35 cellular contexts compared by ENCODE assay signal in the genomic region with DNA sequence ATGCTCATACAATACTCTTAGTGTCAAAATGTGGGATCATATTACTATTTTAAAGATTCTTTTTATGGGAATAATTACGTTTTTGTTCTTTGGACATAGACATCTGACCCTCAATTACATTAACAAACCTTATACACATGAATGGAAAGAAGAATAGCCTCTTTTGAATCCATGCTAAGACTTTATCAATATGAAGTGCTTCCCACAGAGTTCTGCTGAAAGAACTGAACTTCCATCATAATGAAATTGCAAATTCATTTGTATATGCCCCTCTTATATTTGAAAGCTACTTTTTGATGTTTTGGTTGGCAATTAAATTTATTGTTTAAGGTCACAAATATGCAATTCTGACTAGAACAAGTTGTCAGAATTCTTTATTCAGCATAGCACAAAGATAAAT.
"Had no signal": no experiment of that assay in that cellular context is flagged by ENCODE, and none has a peak within 500 bp of the region (broad histone marks: within the 10 kb centered on the region; RNA-seq: fewer than 3 reads in every experiment).

No MANE protein-coding gene starts in this region.

- ATAC-seq: activated CD8-positive, alpha-beta T cell treated with anti-CD3 and anti-CD28 coated beads for 36 hours; activated T-cell treated with anti-CD3 and anti-CD28 coated beads, Interleukin-2, amount 50 U/mL, for 72 hours; activated T-helper 17 cell treated with anti-CD3 and anti-CD28 coated beads, Interleukin-2, amount 50 U/mL, for 72 hours; PC-3 had no signal

- H3K4me1 ChIP-seq: colonic mucosa, Peyer's patch had no signal

- H3K4me1 Mint-ChIP-seq: activated CD4-positive, alpha-beta T cell treated with anti-CD3 and anti-CD28 coated beads, Interleukin-2, amount 10 ng/mL, durations not matched to agents 24 days and 14 days; activated naive CD8-positive, alpha-beta T cell treated with anti-CD3 and anti-CD28 coated beads for 36 hours; activated T-helper 17 cell treated with anti-CD3 and anti-CD28 coated beads, Interleukin-2, amount 50 U/mL, for 72 hours had no signal

- H3K27me3 ChIP-seq: ascending aorta, cardiac muscle cell, colonic mucosa, MG63, Peyer's patch had no signal

- H3K27me3 Mint-ChIP-seq: activated CD4-positive, alpha-beta T cell treated with anti-CD3 and anti-CD28 coated beads, Interleukin-2, amount 10 ng/mL, durations not matched to agents 24 days and 14 days; activated CD8-positive, alpha-beta T cell treated with anti-CD3 and anti-CD28 coated beads for 36 hours; activated naive CD8-positive, alpha-beta T cell treated with anti-CD3 and anti-CD28 coated beads for 36 hours; activated T-helper 17 cell treated with anti-CD3 and anti-CD28 coated beads, Interleukin-2, amount 50 U/mL, for 72 hours; central memory CD8-positive, alpha-beta T cell had no signal

- H3K27ac ChIP-seq: ascending aorta, cardiac muscle cell, colonic mucosa, Peyer's patch, WERI-Rb-1 had no signal

- H3K4me3 ChIP-seq: ascending aorta, cardiac muscle cell, colonic mucosa, MG63, Peyer's patch had no signal

- H3K9me3 ChIP-seq: ascending aorta, colonic mucosa, MG63, Peyer's patch had no signal

- H3K9me3 Mint-ChIP-seq: activated CD4-positive, alpha-beta T cell treated with anti-CD3 and anti-CD28 coated beads, Interleukin-2, amount 10 ng/mL, durations not matched to agents 24 days and 14 days; activated CD8-positive, alpha-beta T cell treated with anti-CD3 and anti-CD28 coated beads for 36 hours; activated naive CD8-positive, alpha-beta T cell treated with anti-CD3 and anti-CD28 coated beads for 36 hours; activated T-cell treated with anti-CD3 and anti-CD28 coated beads, Interleukin-2, amount 50 U/mL, for 72 hours; activated T-helper 17 cell treated with anti-CD3 and anti-CD28 coated beads, Interleukin-2, amount 50 U/mL, for 72 hours; central memory CD8-positive, alpha-beta T cell had no signal

- DNase-seq: activated CD4-positive, alpha-beta T cell treated with anti-CD3 and anti-CD28 coated beads, Interleukin-2, amount 10 ng/mL, durations not matched to agents 24 days and 14 days; activated CD4-positive, alpha-beta T cell treated with anti-CD3 and anti-CD28 coated beads, Interleukin-2, amount 50 U/mL, for 4 hours; activated CD8-positive, alpha-beta T cell treated with anti-CD3 and anti-CD28 coated beads for 36 hours; activated effector memory CD4-positive, alpha-beta T cell treated with anti-CD3 and anti-CD28 coated beads, Interleukin-2, amount 50 U/mL, for 16 hours; activated naive CD4-positive, alpha-beta T cell; activated naive CD4-positive, alpha-beta T cell treated with anti-CD3 and anti-CD28 coated beads, Interleukin-2, amount 50 U/mL, for 16 hours; activated naive CD8-positive, alpha-beta T cell treated with anti-CD3 and anti-CD28 coated beads for 36 hours; activated T-cell treated with anti-CD3 and anti-CD28 coated beads, Interleukin-2, amount 50 U/mL, for 1 hour; activated T-cell treated with anti-CD3 and anti-CD28 coated beads, Interleukin-2, amount 50 U/mL, for 72 hours; amniotic stem cell; colonic mucosa; Kasumi-1; MG63; MV-4-11; NCI-H1092; NCI-H1436 treated with DMSO at 0.1 percent for 48 hours; NCI-H1694 treated with DMSO at 0.1 percent for 48 hours; NCI-H2029; NCI-H226; NCI-H446 treated with DMSO at 0.1 percent for 48 hours; NCI-H524 treated with DMSO at 0.1 percent for 48 hours; NCI-H748 treated with DMSO at 0.1 percent for 48 hours; NK-92 treated with Interleukin-12 subunit alpha and Interleukin-12 subunit beta, amount 100 ng/mL, for 24 hours; PC-3; Peyer's patch; RPMI8226; SIG-M5; SW 1271; T-helper 1 cell; T1000; WERI-Rb-1 had no signal

- H3K36me3 Mint-ChIP-seq: activated naive CD8-positive, alpha-beta T cell treated with anti-CD3 and anti-CD28 coated beads for 36 hours had no signal

- H3K4me3 Mint-ChIP-seq: activated CD4-positive, alpha-beta T cell treated with anti-CD3 and anti-CD28 coated beads, Interleukin-2, amount 10 ng/mL, durations not matched to agents 24 days and 14 days; activated CD8-positive, alpha-beta T cell treated with anti-CD3 and anti-CD28 coated beads for 36 hours; activated naive CD8-positive, alpha-beta T cell treated with anti-CD3 and anti-CD28 coated beads for 36 hours; activated T-cell treated with anti-CD3 and anti-CD28 coated beads, Interleukin-2, amount 50 U/mL, for 72 hours; activated T-helper 17 cell treated with anti-CD3 and anti-CD28 coated beads, Interleukin-2, amount 50 U/mL, for 72 hours; central memory CD8-positive, alpha-beta T cell had no signal

- H3K27ac Mint-ChIP-seq: activated CD4-positive, alpha-beta T cell treated with anti-CD3 and anti-CD28 coated beads, Interleukin-2, amount 10 ng/mL, durations not matched to agents 24 days and 14 days; activated CD8-positive, alpha-beta T cell treated with anti-CD3 and anti-CD28 coated beads for 36 hours; activated naive CD8-positive, alpha-beta T cell treated with anti-CD3 and anti-CD28 coated beads for 36 hours; activated T-cell treated with anti-CD3 and anti-CD28 coated beads, Interleukin-2, amount 50 U/mL, for 72 hours; activated T-helper 17 cell treated with anti-CD3 and anti-CD28 coated beads, Interleukin-2, amount 50 U/mL, for 72 hours had no signal

- H3K36me3 ChIP-seq: ascending aorta, cardiac muscle cell, colonic mucosa, MG63, Peyer's patch, WERI-Rb-1 had no signal
